ENCODE assay signal across 9 cellular contexts in the genomic region with DNA sequence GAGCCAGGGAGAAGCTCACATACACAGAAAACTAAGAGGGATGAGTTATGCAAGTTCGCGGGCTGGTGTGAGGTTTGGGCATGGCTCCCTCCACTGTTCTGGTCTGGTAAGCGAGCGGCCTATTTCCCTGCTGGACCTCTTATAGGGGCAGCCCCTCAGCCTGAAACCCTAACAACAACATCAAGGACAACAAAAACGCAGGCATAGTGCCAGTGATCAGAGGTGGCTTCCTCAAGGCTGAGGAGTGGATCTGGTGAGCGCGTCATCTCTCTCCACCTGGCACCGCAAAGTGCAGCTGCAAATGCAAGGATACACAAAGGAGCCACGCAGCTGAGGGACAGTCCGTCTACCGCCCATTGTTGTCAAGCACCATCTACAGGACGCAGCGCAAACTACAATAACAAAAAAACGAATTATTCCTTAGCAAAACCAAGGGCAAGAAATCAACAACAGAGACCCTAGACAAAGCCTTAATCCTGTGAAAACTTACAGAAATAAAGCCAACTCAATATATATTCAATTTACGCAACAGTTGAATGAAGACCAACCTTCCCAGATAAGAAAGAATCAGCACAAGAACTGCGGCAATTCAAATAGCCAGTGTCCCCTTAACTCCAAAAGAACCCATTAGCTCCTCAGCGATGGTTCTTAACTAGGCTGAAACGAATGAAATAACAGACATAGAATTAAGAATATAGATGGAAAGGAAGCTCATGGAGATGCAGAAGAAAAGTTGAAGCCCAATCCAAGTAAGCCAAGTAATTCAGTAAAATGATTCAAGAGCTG. TPM values are rescaled to one million over a fixed set of nuclear protein-coding genes. Genes with fewer than 3 reads are reported as not detected.
A peak's percentile ranks its signal among the peaks of the same experiment; 100 is the strongest.
DNase-seq lines count a peak whose midpoint lies in the region; ATAC-seq, FAIRE-seq and TF ChIP-seq lines count a peak whose summit lies in the region.
"Had no signal": no experiment of that assay in that cellular context is flagged by ENCODE, and none has a peak within 500 bp of the region (broad histone marks: within the 10 kb centered on the region; RNA-seq: fewer than 3 reads in every experiment).

No MANE protein-coding gene starts in this region.

- in situ Hi-C loops in HepG2 (cut with HindIII; ENCODE audit: extremely low pct_ligation_motif_present, low pct_unique_long_range_greater_than_20kb): no loop called here

- intact Hi-C loops in HepG2 (cut with micrococcal nuclease; ENCODE audit: unreplicated experiment) (no loop called here), left ventricle myocardium superior (cut with micrococcal nuclease) (no loop called here)

- BruUV-seq in HepG2 (replicated peaks; lab: Mats Ljungman, UMichigan): no TSS peak

- TF ChIP-seq POLR2A in HepG2 (IDR thresholded peaks at IDR 0.05; ENCODE audit: insufficient read depth in 1 of 2, low read depth in 2 of 2, low read length in 2 of 2): no peak

- no peak for TF ChIP-seq RAD21 in HepG2 (CRISPR knock-in tag; IDR thresholded peaks at IDR 0.05)

- TF ChIP-seq EP300 in HepG2 (IDR thresholded peaks at IDR 0.05; ENCODE audit: low read depth in 2 of 2, low read length in 2 of 2): no peak
- no peak for TF ChIP-seq EP300 in HepG2 (CRISPR knock-in tag; IDR thresholded peaks at IDR 0.05; ENCODE audit: borderline replicate concordance)

- CTCF ChIA-PET in HepG2 (lab: Yijun Ruan, JAX; ENCODE audit: low intra/inter-chr PET ratio, low total read pairs): no interaction called here

- FAIRE-seq in HepG2 (lab: Jason Lieb, UNC): peak; percentile 86

- no peaks in the 10 kb centered on the region for H3K79me2 ChIP-seq in HepG2 (ENCODE audit: insufficient read depth, low read length)

- H3K36me3 ChIP-seq in HepG2 (replicated peaks in 1 of 2; ENCODE audit: control insufficient read depth in 1 of 2, insufficient read depth in 2 of 2, low read length in 2 of 2): no peaks in the 10 kb centered on the region

- H3K27ac ChIP-seq in HepG2 (ENCODE audit: extremely low read length, insufficient read depth, low read length): no peak overlapping the region

- H4K20me1 ChIP-seq in HepG2 (ENCODE audit: insufficient read depth, low read length): no peaks in the 10 kb centered on the region

- peak; percentile 75 for TF ChIP-seq CTCF in HepG2 (CRISPR knock-in tag; IDR thresholded peaks at IDR 0.05)

- DNase-seq in GM04504 (ENCODE audit: low read depth) (peak; percentile 0), RPMI8226 (peak; percentile 45), HepG2 (ENCODE audit: low spot score) (peak; percentile 47), left ventricle myocardium superior (no peak), T1000 (lab: John Stamatoyannopoulos, UW) (no peak)

- H3K9me3 ChIP-seq in HepG2 (ENCODE audit: low read length): no peaks in the 10 kb centered on the region

- no peaks in the 10 kb centered on the region for H3K27me3 ChIP-seq in HepG2 (ENCODE audit: control insufficient read depth in 1 of 2, insufficient read depth in 2 of 2, low read length in 2 of 2)

- no peak overlapping the region for H3K9ac ChIP-seq in HepG2 (ENCODE audit: insufficient read depth, low read depth, low read length)

- POLR2A ChIA-PET in HepG2 (lab: Yijun Ruan, JAX): no interaction called here

- 0 out of 2 replicates have a peak, but pooled peaks cover 7% of the 10 kb centered on the region for H3K4me1 ChIP-seq in HepG2 (ENCODE audit: insufficient read depth, low read length)

- H2AFZ ChIP-seq in HepG2 (ENCODE audit: low read length): peak overlapping the region; percentile 32

- H3K4me3 ChIP-seq in HepG2 (replicated peaks in 1 of 3; ENCODE audit: insufficient read depth in 1 of 3, low read depth in 2 of 3, low read length in 3 of 3): peak overlapping the region in 1 of 3 experiments; percentile 52; a peak in 2 of 6 replicates

- WGBS in HepG2 (ENCODE audit: low lambda C conversion rate): 23% methylated on average over 18 of the region's 18 CpGs

- H3K4me2 ChIP-seq in HepG2 (ENCODE audit: low read depth, low read length): peak overlapping the region; percentile 73

- peak; percentile 55 for ATAC-seq in HG03442 (IDR thresholded peaks at IDR 0.05; ENCODE audit: unreplicated experiment)
- peak; percentile 99 for ATAC-seq in HepG2
- ATAC-seq in left ventricle myocardium superior: no peak
- ATAC-seq in GM18520 (IDR thresholded peaks at IDR 0.05; ENCODE audit: unreplicated experiment): no peak
- no peak for ATAC-seq in GM21717 (IDR thresholded peaks at IDR 0.05; ENCODE audit: unreplicated experiment)

TF ChIP-seq in HepG2, 621 proteins besides CTCF, POLR2A, EP300 and RAD21 (continues in another document):
- TF ChIP-seq, protein P1, sequence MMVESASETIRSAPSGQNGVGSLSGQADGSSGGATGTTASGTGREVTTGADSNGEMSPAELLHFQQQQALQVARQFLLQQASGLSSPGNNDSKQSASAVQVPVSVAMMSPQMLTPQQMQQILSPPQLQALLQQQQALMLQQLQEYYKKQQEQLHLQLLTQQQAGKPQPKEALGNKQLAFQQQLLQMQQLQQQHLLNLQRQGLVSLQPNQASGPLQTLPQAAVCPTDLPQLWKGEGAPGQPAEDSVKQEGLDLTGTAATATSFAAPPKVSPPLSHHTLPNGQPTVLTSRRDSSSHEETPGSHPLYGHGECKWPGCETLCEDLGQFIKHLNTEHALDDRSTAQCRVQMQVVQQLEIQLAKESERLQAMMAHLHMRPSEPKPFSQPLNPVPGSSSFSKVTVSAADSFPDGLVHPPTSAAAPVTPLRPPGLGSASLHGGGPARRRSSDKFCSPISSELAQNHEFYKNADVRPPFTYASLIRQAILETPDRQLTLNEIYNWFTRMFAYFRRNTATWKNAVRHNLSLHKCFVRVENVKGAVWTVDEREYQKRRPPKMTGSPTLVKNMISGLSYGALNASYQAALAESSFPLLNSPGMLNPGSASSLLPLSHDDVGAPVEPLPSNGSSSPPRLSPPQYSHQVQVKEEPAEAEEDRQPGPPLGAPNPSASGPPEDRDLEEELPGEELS (CRISPR knock-in tag; IDR thresholded peaks at IDR 0.05): 0 out of 2 replicates have a peak, but pooled peaks have one; percentile 28
- peak; percentile 40; the same call in 1 of the 2 replicates for TF ChIP-seq CCDC6 (CRISPR knock-in tag; IDR thresholded peaks at IDR 0.05)
- 0 out of 2 replicates have a peak, but pooled peaks have one; percentile 9 for TF ChIP-seq SAP130 (CRISPR knock-in tag; IDR thresholded peaks at IDR 0.05; ENCODE audit: low read depth)
- TF ChIP-seq ZNF33B (CRISPR knock-in tag; IDR thresholded peaks at IDR 0.05): 0 out of 2 replicates have a peak, but pooled peaks have one; percentile 9
- TF ChIP-seq SMC3 (IDR thresholded peaks at IDR 0.05; ENCODE audit: low read length): 0 out of 2 replicates have a peak, but pooled peaks have one; percentile 5
- TF ChIP-seq AHR (CRISPR knock-in tag; IDR thresholded peaks at IDR 0.05): no peak

RNA-seq across cellular contexts. Expression of a gene that starts 9.2 kb away (rescaled TPM):
- total RNA-seq in HepG2 (2016; rRNA removed; fragmentation: Illumina TruSeq; extraction: Trizol) (not detected in 2 replicates), left ventricle myocardium superior (not detected)
- total RNA-seq in HepG2 (2016; cell fraction: cytosol; rRNA removed; fragmentation: Illumina TruSeq; extraction: Trizol; ENCODE audit: low read depth): not detected in 2 replicates
- total RNA-seq in HepG2 (2016; cell fraction: insoluble cytoplasmic fraction; rRNA removed; fragmentation: Illumina TruSeq; extraction: Trizol): not detected in 2 replicates
- not detected in 2 replicates for total RNA-seq in HepG2 (2016; cell fraction: membrane; rRNA removed; fragmentation: Illumina TruSeq; extraction: Trizol)
- not detected in 2 replicates for total RNA-seq in HepG2 (2016; cell fraction: nucleus; rRNA removed; fragmentation: Illumina TruSeq; extraction: Trizol)
- not detected in 2 replicates for polyA plus RNA-seq in HepG2 (2011; rRNA removed)
- polyA plus RNA-seq in HepG2 (2011; cell fraction: cytosol; rRNA removed): not detected in 2 replicates
- not detected in 2 replicates for polyA plus RNA-seq in HepG2 (2011; cell fraction: nucleus; rRNA removed)
- polyA plus RNA-seq in HepG2 (2012): not detected in 2 replicates
- polyA plus RNA-seq in HepG2 (2016; cell fraction: cytosol; fragmentation: Illumina TruSeq; extraction: Trizol; ENCODE audit: low read depth): not detected in 2 replicates
- polyA plus RNA-seq in HepG2 (2016; cell fraction: insoluble cytoplasmic fraction; fragmentation: Illumina TruSeq; extraction: Trizol; ENCODE audit: low read depth): not detected in 2 replicates
- not detected in 2 replicates for polyA plus RNA-seq in HepG2 (2016; cell fraction: membrane; fragmentation: Illumina TruSeq; extraction: Trizol; ENCODE audit: low read depth)
- polyA plus RNA-seq in HepG2 (2016; cell fraction: nucleus; fragmentation: Illumina TruSeq; extraction: Trizol; ENCODE audit: insufficient read depth, low read depth): not detected in 2 replicates
- polyA minus RNA-seq in HepG2 (2011; rRNA and poly(A)+ RNA removed; ENCODE audit: low replicate concordance): not detected in 2 replicates
- not detected in 2 replicates for polyA minus RNA-seq in HepG2 (2011; cell fraction: cytosol; rRNA and poly(A)+ RNA removed)
- polyA minus RNA-seq in HepG2 (2011; cell fraction: nucleus; rRNA and poly(A)+ RNA removed): not detected in 2 replicates
- total RNA-seq: pulmonary artery endothelial cell had no signal

RNA-seq across cellular contexts. Expression of a gene that starts 18.8 kb away (rescaled TPM):
- total RNA-seq in HepG2 (2016; rRNA removed; fragmentation: Illumina TruSeq; extraction: Trizol) (not detected in 2 replicates), left ventricle myocardium superior (not detected)
- not detected in 2 replicates for total RNA-seq in HepG2 (2016; cell fraction: cytosol; rRNA removed; fragmentation: Illumina TruSeq; extraction: Trizol; ENCODE audit: low read depth)
- not detected in 2 replicates for total RNA-seq in HepG2 (2016; cell fraction: insoluble cytoplasmic fraction; rRNA removed; fragmentation: Illumina TruSeq; extraction: Trizol)
- total RNA-seq in HepG2 (2016; cell fraction: membrane; rRNA removed; fragmentation: Illumina TruSeq; extraction: Trizol): not detected in 2 replicates
- not detected in 2 replicates for total RNA-seq in HepG2 (2016; cell fraction: nucleus; rRNA removed; fragmentation: Illumina TruSeq; extraction: Trizol)
- polyA plus RNA-seq in HepG2 (2011; rRNA removed): not detected in 2 replicates
- not detected in 2 replicates for polyA plus RNA-seq in HepG2 (2011; cell fraction: cytosol; rRNA removed)
- polyA plus RNA-seq in HepG2 (2011; cell fraction: nucleus; rRNA removed): not detected in 2 replicates
- not detected in 2 replicates for polyA plus RNA-seq in HepG2 (2012)
- not detected in 2 replicates for polyA plus RNA-seq in HepG2 (2016; cell fraction: cytosol; fragmentation: Illumina TruSeq; extraction: Trizol; ENCODE audit: low read depth)
- polyA plus RNA-seq in HepG2 (2016; cell fraction: insoluble cytoplasmic fraction; fragmentation: Illumina TruSeq; extraction: Trizol; ENCODE audit: low read depth): not detected in 2 replicates
- not detected in 2 replicates for polyA plus RNA-seq in HepG2 (2016; cell fraction: membrane; fragmentation: Illumina TruSeq; extraction: Trizol; ENCODE audit: low read depth)
- polyA plus RNA-seq in HepG2 (2016; cell fraction: nucleus; fragmentation: Illumina TruSeq; extraction: Trizol; ENCODE audit: insufficient read depth, low read depth): not detected in 2 replicates
- not detected in 2 replicates for polyA minus RNA-seq in HepG2 (2011; rRNA and poly(A)+ RNA removed; ENCODE audit: low replicate concordance)
- polyA minus RNA-seq in HepG2 (2011; cell fraction: cytosol; rRNA and poly(A)+ RNA removed): not detected in 2 replicates
- polyA minus RNA-seq in HepG2 (2011; cell fraction: nucleus; rRNA and poly(A)+ RNA removed): not detected in 2 replicates
- total RNA-seq: pulmonary artery endothelial cell had no signal

Comparison
In these comparisons a context has a peak if more than half of its experiments do, and no peak if none do; other contexts are left out.
1. DNase-seq: peak in GM04504 (single experiment), RPMI8226 (single experiment) and HepG2 (single experiment); none in left ventricle myocardium superior (single experiment) and T1000 (single experiment).
2. ATAC-seq: peak in HG03442 (single experiment) and HepG2 (single experiment); none in left ventricle myocardium superior (single experiment), GM18520 (single experiment) and GM21717 (single experiment).